In genomic region chr10:51895209-51895608, GRCh38 we compare ENCODE assay signal across 14 cellular contexts.
A peak's percentile ranks its signal among the peaks of the same experiment; 100 is the strongest.
DNase-seq lines count a peak whose midpoint lies in the region; ATAC-seq, FAIRE-seq and TF ChIP-seq lines count a peak whose summit lies in the region.
"Had no signal": no experiment of that assay in that cellular context is flagged by ENCODE, and none has a peak within 500 bp of the region (broad histone marks: within the 10 kb centered on the region; RNA-seq: fewer than 3 reads in every experiment).

No MANE protein-coding gene starts in this region.

- 51% methylated on average over 3 of the region's 3 CpGs for WGBS in esophagus muscularis mucosa

- no peaks in the 10 kb centered on the region for H3K9me3 Mint-ChIP-seq in activated CD8-positive, alpha-beta T cell treated with anti-CD3 and anti-CD28 coated beads for 36 hours

- H3K36me3 ChIP-seq in esophagus muscularis mucosa (no peaks in the 10 kb centered on the region), lower lobe of right lung (no peaks in the 10 kb centered on the region), tibial artery (no peaks in the 10 kb centered on the region)
- H3K36me3 ChIP-seq: HAP-1, Peyer's patch had no signal

- H3K27ac Mint-ChIP-seq in activated CD8-positive, alpha-beta T cell treated with anti-CD3 and anti-CD28 coated beads for 36 hours = no peak overlapping the region

- H3K9me3 ChIP-seq in esophagus muscularis mucosa (no peaks in the 10 kb centered on the region), lower lobe of right lung (no peaks in the 10 kb centered on the region), tibial artery (no peaks in the 10 kb centered on the region)
- H3K9me3 ChIP-seq: HAP-1, Peyer's patch had no signal

- peaks cover 0 to 16% (median 5%) of the 10 kb centered on the region in 4 donors for H3K4me1 ChIP-seq in esophagus muscularis mucosa
- peaks cover 12% of the 10 kb centered on the region for H3K4me1 ChIP-seq in lower lobe of right lung
- H3K4me1 ChIP-seq in tibial artery = peaks cover 0 to 66% (median 20%) of the 10 kb centered on the region in 4 donors
- H3K4me1 ChIP-seq: HAP-1, Peyer's patch had no signal

- intact Hi-C loops in esophagus muscularis mucosa (cut with DNase I) = no loop called here
- intact Hi-C loops in lower lobe of right lung (cut with DNase I) = no loop called here
- intact Hi-C loops in tibial artery (cut with DNase I; ENCODE audit: low total_unique reads) = no loop called here
- intact Hi-C loops in activated CD8-positive, alpha-beta T cell treated with anti-CD3 and anti-CD28 coated beads for 36 hours (cut with micrococcal nuclease) = no loop called here

- DNase-seq in LHCN-M2 (ENCODE audit: low read depth) (peak; percentile 26), esophagus muscularis mucosa (ENCODE audit: extremely low spot score) (peak; percentile 93), lower lobe of right lung (no peak), tibial artery (peak; percentile 80 to 85), GM12891 (ENCODE audit: insufficient read length, low spot score) (no peak), DMS53 treated with DMSO at 0.1 percent for 48 hours (lab: John Stamatoyannopoulos, UW; ENCODE audit: unreplicated experiment) (no peak)
- DNase-seq in activated CD8-positive, alpha-beta T cell treated with anti-CD3 and anti-CD28 coated beads for 36 hours = no peak
- DNase-seq: foreskin melanocyte, NCI-H345 had no signal

- no peaks in the 10 kb centered on the region for H3K36me3 Mint-ChIP-seq in activated CD8-positive, alpha-beta T cell treated with anti-CD3 and anti-CD28 coated beads for 36 hours (ENCODE audit: low read depth)

- TF ChIP-seq EP300 in esophagus muscularis mucosa (IDR thresholded peaks at IDR 0.05) = peak; percentile 31

- peak overlapping the region in 3 of 4 donors; percentile 0 to 62 (median 37) for H3K27ac ChIP-seq in esophagus muscularis mucosa (replicated peaks in 1 of 4)
- peak overlapping the region; percentile 46 for H3K27ac ChIP-seq in lower lobe of right lung
- H3K27ac ChIP-seq in tibial artery = peak overlapping the region; percentile 49 to 62
- H3K27ac ChIP-seq: KMS-11 had no signal

- peaks cover 2% of the 10 kb centered on the region for H3K27me3 Mint-ChIP-seq in activated CD8-positive, alpha-beta T cell treated with anti-CD3 and anti-CD28 coated beads for 36 hours

- ATAC-seq in lower lobe of right lung (peak; percentile 25 to 49), GM18505 (IDR thresholded peaks at IDR 0.05; ENCODE audit: unreplicated experiment) (no peak)
- ATAC-seq in activated CD8-positive, alpha-beta T cell treated with anti-CD3 and anti-CD28 coated beads for 36 hours = no peak

- TF ChIP-seq CTCF in esophagus muscularis mucosa (IDR thresholded peaks at IDR 0.05) = no peak
- no peak for TF ChIP-seq CTCF in lower lobe of right lung (IDR thresholded peaks at IDR 0.05)
- TF ChIP-seq CTCF in tibial artery (IDR thresholded peaks at IDR 0.05) = no peak
- TF ChIP-seq CTCF in activated CD8-positive, alpha-beta T cell treated with anti-CD3 and anti-CD28 coated beads for 36 hours (IDR thresholded peaks at IDR 0.05) = no peak

- H3K4me3 Mint-ChIP-seq in activated CD8-positive, alpha-beta T cell treated with anti-CD3 and anti-CD28 coated beads for 36 hours = no peak overlapping the region

- POLR2A ChIA-PET in activated CD8-positive, alpha-beta T cell treated with anti-CD3 and anti-CD28 coated beads for 36 hours (lab: Charles Lee) = no interaction called here

- H3K4me1 Mint-ChIP-seq in activated CD8-positive, alpha-beta T cell treated with anti-CD3 and anti-CD28 coated beads for 36 hours (ENCODE audit: low read depth) = no peaks in the 10 kb centered on the region

- CTCF ChIA-PET in activated CD8-positive, alpha-beta T cell treated with anti-CD3 and anti-CD28 coated beads for 36 hours (lab: Charles Lee) = no interaction called here

- TF ChIP-seq POLR2A in esophagus muscularis mucosa (IDR thresholded peaks at IDR 0.05; ENCODE audit: low read depth) (no peak), GM12891 (IDR thresholded peaks at IDR 0.05; ENCODE audit: low read depth, low read length) (no peak), GM18505 (IDR thresholded peaks at IDR 0.05; ENCODE audit: borderline replicate concordance, extremely low read depth, insufficient read depth, insufficient read length) (no peak)

- H3K27me3 ChIP-seq in esophagus muscularis mucosa (no peaks in the 10 kb centered on the region), lower lobe of right lung (ENCODE audit: low read depth) (no peaks in the 10 kb centered on the region), tibial artery (no peaks in the 10 kb centered on the region)
- H3K27me3 ChIP-seq: Peyer's patch had no signal

- no peak for FAIRE-seq in GM12891 (lab: Jason Lieb, UNC)
- FAIRE-seq: urothelium cell line had no signal

- H3K4me3 ChIP-seq in esophagus muscularis mucosa (no peak overlapping the region), lower lobe of right lung (no peak overlapping the region), tibial artery (no peak overlapping the region)
- H3K4me3 ChIP-seq: HAP-1, Peyer's patch had no signal

TF ChIP-seq in GM12891, 5 proteins besides CTCF, POLR2A, EP300 and RAD21:
- TF ChIP-seq SPI1 (IDR thresholded peaks at IDR 0.05; ENCODE audit: low read depth, low read length) (no peak), POU2F2 (IDR thresholded peaks at IDR 0.05; ENCODE audit: low read depth, low read length) (no peak), PAX5 (IDR thresholded peaks at IDR 0.05; ENCODE audit: insufficient read depth, low read length, severe bottlenecking) (no peak), POLR2AphosphoS5 (IDR thresholded peaks at IDR 0.05; ENCODE audit: low read depth, low read length) (no peak), TAF1 (IDR thresholded peaks at IDR 0.05; ENCODE audit: low read depth, low read length) (no peak)

Comparison
In these comparisons a context has a peak if more than half of its experiments do, and no peak if none do; other contexts are left out.
1. DNase-seq: peak in LHCN-M2 (single experiment), esophagus muscularis mucosa (single experiment) and tibial artery (2 of 2); none in lower lobe of right lung (single experiment), GM12891 (single experiment), DMS53 treated with DMSO at 0.1 percent for 48 hours (single experiment) and activated CD8-positive, alpha-beta T cell treated with anti-CD3 and anti-CD28 coated beads for 36 hours (single experiment).
2. ATAC-seq: peak in lower lobe of right lung (2 of 2); none in GM18505 (single experiment) and activated CD8-positive, alpha-beta T cell treated with anti-CD3 and anti-CD28 coated beads for 36 hours (single experiment).
3. Peak in every context shown above with its lines, with median percentiles within 50 percentile points of each other: H3K27ac ChIP-seq.